ENCODE assay signal across 8 cellular contexts in the genomic region with DNA sequence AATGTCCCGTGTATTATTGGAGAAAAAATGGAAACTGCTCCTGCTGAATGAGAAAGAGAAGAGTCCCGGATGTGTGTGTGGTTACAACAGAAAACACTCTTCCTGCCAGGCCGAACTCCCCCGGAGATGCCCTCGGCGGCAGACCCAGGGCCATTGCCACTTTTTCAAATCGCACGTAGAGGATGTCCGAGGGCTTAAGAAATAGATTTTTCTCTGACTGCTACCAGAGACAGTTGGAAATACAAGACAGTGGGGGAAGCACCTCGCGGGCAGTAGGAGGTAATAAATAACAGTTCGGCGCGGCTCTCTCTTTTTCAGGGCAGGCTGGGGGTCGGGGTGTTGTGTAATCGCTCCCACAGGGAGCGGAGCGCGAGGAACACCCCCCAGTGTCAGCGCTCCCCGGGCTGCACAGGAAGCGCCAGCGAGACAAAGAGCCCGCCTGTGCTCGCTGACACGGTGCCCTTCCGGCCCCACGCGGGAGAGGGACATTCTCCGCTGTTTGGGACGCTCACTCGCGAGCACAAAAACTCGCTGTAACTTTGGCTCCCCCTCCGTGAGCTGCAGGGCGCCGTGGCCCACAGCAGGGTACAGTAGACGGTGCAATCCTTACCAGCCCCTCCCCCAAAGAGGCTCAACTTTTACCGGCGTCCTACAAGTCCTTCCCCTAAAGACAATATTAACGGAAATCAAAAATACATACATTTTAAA. TPM values are rescaled to one million over a fixed set of nuclear protein-coding genes. Genes with fewer than 3 reads are reported as not detected.
DNase-seq lines count a peak whose midpoint lies in the region; ATAC-seq and TF ChIP-seq lines count a peak whose summit lies in the region.

No MANE protein-coding gene starts in this region.

- TF ChIP-seq CTCF in glutamatergic neuron (IDR thresholded peaks at IDR 0.05; ENCODE audit: partially characterized antibody, unreplicated experiment): no peak
- no peak for TF ChIP-seq CTCF in osteocyte (IDR thresholded peaks at IDR 0.05)
- TF ChIP-seq CTCF in tibial artery (IDR thresholded peaks at IDR 0.05): no peak

- H3K4me3 Mint-ChIP-seq in glutamatergic neuron (ENCODE audit: unreplicated experiment) (peak overlapping the region; percentile 96), osteocyte (ENCODE audit: unreplicated experiment) (peak overlapping the region; percentile 98)

- peak overlapping the region; percentile 63 for H3K4me3 ChIP-seq in SJSA1
- peak overlapping the region; percentile 60 to 82 for H3K4me3 ChIP-seq in tibial artery

- H3K36me3 ChIP-seq in SJSA1: no peaks in the 10 kb centered on the region; the same call in 1 of the 2 replicates
- no peaks in the 10 kb centered on the region for H3K36me3 ChIP-seq in tibial artery

- H3K4me1 Mint-ChIP-seq in glutamatergic neuron (ENCODE audit: low read depth, unreplicated experiment) (peaks cover 35% of the 10 kb centered on the region), osteocyte (ENCODE audit: unreplicated experiment) (peaks cover 47% of the 10 kb centered on the region)

- peak; percentile 54 for ATAC-seq in GM21367 (IDR thresholded peaks at IDR 0.05; ENCODE audit: unreplicated experiment)

- peaks cover 39% of the 10 kb centered on the region for H3K4me1 ChIP-seq in SJSA1 (replicated peaks)
- peaks cover 8 to 47% (median 36%) of the 10 kb centered on the region in 4 donors for H3K4me1 ChIP-seq in tibial artery

- peaks cover 12% of the 10 kb centered on the region for H3K9me3 Mint-ChIP-seq in glutamatergic neuron (ENCODE audit: unreplicated experiment)
- no peaks in the 10 kb centered on the region for H3K9me3 Mint-ChIP-seq in osteocyte (ENCODE audit: unreplicated experiment)

- H3K27me3 ChIP-seq in SJSA1 (replicated peaks) (no peaks in the 10 kb centered on the region), tibial artery (no peaks in the 10 kb centered on the region)

- no peaks in the 10 kb centered on the region for H3K9me3 ChIP-seq in SJSA1 (replicated peaks)
- H3K9me3 ChIP-seq in tibial artery: no peaks in the 10 kb centered on the region

- H3K36me3 Mint-ChIP-seq in glutamatergic neuron (ENCODE audit: unreplicated experiment): no peaks in the 10 kb centered on the region
- H3K36me3 Mint-ChIP-seq in osteocyte (ENCODE audit: unreplicated experiment): peaks cover 23% of the 10 kb centered on the region

- DNase-seq in DMS 273 treated with DMSO at 0.1 percent for 48 hours (lab: John Stamatoyannopoulos, UW) (peak; percentile 27), HT-29 (ENCODE audit: low spot score) (peak; percentile 46), SJSA1 (ENCODE audit: low read depth in 1 of 2, low spot score in 2 of 2) (peak; percentile 62 to 79), glutamatergic neuron (peak; percentile 57), osteocyte (ENCODE audit: extremely low spot score, unreplicated experiment) (no peak), tibial artery (peak; percentile 81 to 89)
- DNase-seq in activated naive CD4-positive, alpha-beta T cell treated with anti-CD3 and anti-CD28 coated beads, Interleukin-2, amount 50 U/mL, for 16 hours: peak; percentile 57

- H3K27me3 Mint-ChIP-seq in glutamatergic neuron (ENCODE audit: unreplicated experiment): peaks cover 15% of the 10 kb centered on the region
- H3K27me3 Mint-ChIP-seq in osteocyte (ENCODE audit: unreplicated experiment): no peaks in the 10 kb centered on the region

- H3K27ac ChIP-seq in SJSA1 (peak overlapping the region; percentile 89), tibial artery (peak overlapping the region; percentile 88 to 95)

- intact Hi-C loops in tibial artery (cut with DNase I; ENCODE audit: low total_unique reads): loop anchor here (10.0 kb wide), 1 partner anchor 78 kb away; no protein-coding TSS in a partner anchor

- H3K27ac Mint-ChIP-seq in glutamatergic neuron (ENCODE audit: unreplicated experiment): peak overlapping the region; percentile 100
- H3K27ac Mint-ChIP-seq in osteocyte (ENCODE audit: unreplicated experiment): peak overlapping the region; percentile 100

RNA-seq across cellular contexts. Expression of a gene that starts 1.1 kb away (rescaled TPM):
- total RNA-seq in HT-29 (2014; rRNA removed; shearing (Covaris generic)): 25.1 and 28.4 TPM in 2 replicates
- 14.7 and 26.9 TPM in 2 replicates for total RNA-seq in SJSA1 (2014; rRNA removed; shearing (Covaris generic))
- total RNA-seq in glutamatergic neuron (ENCODE audit: unreplicated experiment) (29.4 TPM), osteocyte (130 and 139 TPM in 2 replicates)
